In genomic region chr1:238465449-238465848, GRCh38 we compare ENCODE assay signal across 1 cellular context.
TF ChIP-seq lines count a peak whose summit lies in the region.

No MANE protein-coding gene starts in this region.

TF ChIP-seq in IMR-90, 13 proteins besides CTCF, POLR2A, EP300 and RAD21:
- no peak for TF ChIP-seq USF2 (IDR thresholded peaks at IDR 0.05; ENCODE audit: low read depth, low read length)
- TF ChIP-seq RFX5 (IDR thresholded peaks at IDR 0.05; ENCODE audit: low read depth, low read length): no peak
- TF ChIP-seq CHD1 (IDR thresholded peaks at IDR 0.05; ENCODE audit: low read depth, low read length): no peak
- no peak for TF ChIP-seq SMC3 (IDR thresholded peaks at IDR 0.05; ENCODE audit: low read depth, low read length)
- TF ChIP-seq RCOR1 (IDR thresholded peaks at IDR 0.05; ENCODE audit: insufficient replicate concordance, low read length): no peak
- no peak for TF ChIP-seq MXI1 (IDR thresholded peaks at IDR 0.05; ENCODE audit: borderline replicate concordance, low read depth, low read length)
- TF ChIP-seq MAZ (IDR thresholded peaks at IDR 0.05; ENCODE audit: borderline replicate concordance, low read depth, low read length): no peak
- TF ChIP-seq, protein P1, sequence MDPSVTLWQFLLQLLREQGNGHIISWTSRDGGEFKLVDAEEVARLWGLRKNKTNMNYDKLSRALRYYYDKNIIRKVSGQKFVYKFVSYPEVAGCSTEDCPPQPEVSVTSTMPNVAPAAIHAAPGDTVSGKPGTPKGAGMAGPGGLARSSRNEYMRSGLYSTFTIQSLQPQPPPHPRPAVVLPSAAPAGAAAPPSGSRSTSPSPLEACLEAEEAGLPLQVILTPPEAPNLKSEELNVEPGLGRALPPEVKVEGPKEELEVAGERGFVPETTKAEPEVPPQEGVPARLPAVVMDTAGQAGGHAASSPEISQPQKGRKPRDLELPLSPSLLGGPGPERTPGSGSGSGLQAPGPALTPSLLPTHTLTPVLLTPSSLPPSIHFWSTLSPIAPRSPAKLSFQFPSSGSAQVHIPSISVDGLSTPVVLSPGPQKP (IDR thresholded peaks at IDR 0.05; ENCODE audit: borderline replicate concordance, low read depth, low read length): no peak
- no peak for TF ChIP-seq FOS (IDR thresholded peaks at IDR 0.05; ENCODE audit: low read depth, low read length)
- TF ChIP-seq CEBPB (IDR thresholded peaks at IDR 0.05; ENCODE audit: low read depth, low read length): no peak
- no peak for TF ChIP-seq NFE2L2 (IDR thresholded peaks at IDR 0.05; ENCODE audit: low read depth, low read length)
- no peak for TF ChIP-seq MAFK (IDR thresholded peaks at IDR 0.05; ENCODE audit: low read depth, low read length)
- TF ChIP-seq BHLHE40 (IDR thresholded peaks at IDR 0.05; ENCODE audit: low read depth, low read length): no peak
